5 cellular contexts compared by ENCODE assay signal in the genomic region with DNA sequence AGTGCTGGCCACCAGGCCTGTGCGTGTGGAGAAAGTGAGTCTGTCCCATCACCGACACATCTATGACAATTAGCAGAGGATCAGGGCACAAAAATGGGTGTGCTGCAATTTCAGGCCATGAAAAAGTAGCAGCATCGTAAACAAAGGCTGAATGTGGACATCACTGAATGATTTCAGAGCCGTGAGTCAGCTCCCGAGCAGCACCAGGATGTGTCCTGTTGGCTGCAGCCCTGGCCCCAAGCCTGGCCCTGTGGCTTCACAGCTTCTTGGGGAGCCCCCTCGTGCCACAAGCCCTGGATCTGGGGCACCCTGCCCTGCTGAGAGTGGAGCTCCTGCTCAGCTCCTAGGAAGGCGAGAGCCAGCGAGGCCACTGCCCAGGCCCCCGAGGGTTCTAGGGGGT. TPM values are rescaled to one million over a fixed set of nuclear protein-coding genes. Genes with fewer than 3 reads are reported as not detected.
"Had no signal": no experiment of that assay in that cellular context is flagged by ENCODE, and none has a peak within 500 bp of the region (broad histone marks: within the 10 kb centered on the region; RNA-seq: fewer than 3 reads in every experiment).

No MANE protein-coding gene starts in this region.

RNA-seq across cellular contexts. Expression of gene PRODH, which starts 20.5 kb away (rescaled TPM):
- total RNA-seq: activated B cell treated with CpG ODN at 0.5 μM for 24 hours; activated CD4-positive, alpha-beta T cell treated with anti-CD3 and anti-CD28 coated beads for 36 hours; activated CD8-positive, alpha-beta T cell treated with anti-CD3 and anti-CD28 coated beads for 36 hours; activated CD8-positive, alpha-beta T cell treated with anti-CD3 and anti-CD28 coated beads, Interleukin-2, amount 10 ng/mL, durations not matched to agents 7 days and 5 days; T-helper 17 cell had no signal
